Comparison of ENCODE assay signal across 20 cellular contexts in the genomic region with DNA sequence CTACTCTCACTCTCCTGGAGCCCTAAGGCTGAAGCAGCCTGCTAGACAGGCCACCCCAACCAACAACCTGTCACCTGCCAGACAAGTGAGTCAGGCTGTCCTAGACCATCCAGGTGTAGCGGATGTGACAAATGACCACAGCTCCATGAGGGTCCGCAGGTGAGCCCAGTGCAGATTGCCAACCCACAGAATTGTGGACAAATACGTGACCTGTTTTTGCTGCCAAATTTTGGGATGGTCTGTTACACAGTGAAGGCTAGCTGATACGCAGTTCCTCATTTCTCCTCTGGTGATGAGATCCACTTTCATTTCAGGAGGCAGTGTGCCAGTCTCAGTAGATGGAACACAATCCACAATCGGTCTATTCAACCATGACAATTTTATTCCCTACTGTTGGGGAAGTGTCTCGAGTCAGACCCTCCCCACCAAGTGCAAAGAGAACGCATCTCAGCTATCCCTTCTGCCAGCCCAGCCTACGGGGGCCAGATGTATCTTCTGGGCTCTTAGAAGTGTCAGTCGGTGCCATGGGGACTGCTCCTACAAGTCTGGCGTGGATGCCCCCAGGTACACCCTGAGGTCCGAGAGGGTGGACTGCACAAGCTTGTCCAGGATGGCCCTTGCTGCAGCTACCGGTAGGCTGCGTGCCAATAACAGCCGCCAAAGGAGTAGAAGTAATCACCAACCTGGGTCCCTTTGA.
"Had no signal": no experiment of that assay in that cellular context is flagged by ENCODE, and none has a peak within 500 bp of the region (broad histone marks: within the 10 kb centered on the region; RNA-seq: fewer than 3 reads in every experiment).

No MANE protein-coding gene starts in this region.

- DNase-seq: activated CD4-positive, alpha-beta memory T cell treated with anti-CD3 and anti-CD28 coated beads for 36 hours; activated gamma-delta T cell; activated naive CD4-positive, alpha-beta T cell treated with anti-CD3 and anti-CD28 coated beads, Interleukin-2, amount 50 U/mL, for 16 hours; activated naive CD8-positive, alpha-beta T cell treated with anti-CD3 and anti-CD28 coated beads, Interleukin-2, amount 50 U/mL, for 24 hours; body of pancreas; cortex of kidney; endodermal cell; heart left ventricle; left colon; mesendoderm; mucosa of descending colon; occipital lobe; retina; spleen; stimulated activated CD4-positive, alpha-beta T cell treated with anti-CD3 and anti-CD28 coated beads, Interleukin-4, amount 100 ng/mL, for 24 hours; T-cell; T-helper 9 cell; tibial artery had no signal

- H3K4me3 Mint-ChIP-seq: activated CD4-positive, alpha-beta memory T cell treated with anti-CD3 and anti-CD28 coated beads for 36 hours; activated naive CD8-positive, alpha-beta T cell treated with anti-CD3 and anti-CD28 coated beads, Interleukin-2, amount 50 U/mL, for 24 hours; endodermal cell; stimulated activated naive CD8-positive, alpha-beta T cell treated with anti-CD3 and anti-CD28 coated beads, Interleukin-15, Interleukin-2, amounts not matched to agents 100 ng/mL and 50 ng/mL, for 24 hours; T-cell had no signal

- ATAC-seq: activated naive CD8-positive, alpha-beta T cell treated with anti-CD3 and anti-CD28 coated beads, Interleukin-2, amount 50 U/mL, for 24 hours; body of pancreas; gastroesophageal sphincter; heart left ventricle; left colon; mucosa of descending colon; T-cell had no signal

- H3K36me3 Mint-ChIP-seq: activated CD4-positive, alpha-beta memory T cell treated with anti-CD3 and anti-CD28 coated beads for 36 hours; T-cell had no signal

- H3K4me1 Mint-ChIP-seq: activated naive CD8-positive, alpha-beta T cell treated with anti-CD3 and anti-CD28 coated beads, Interleukin-2, amount 50 U/mL, for 24 hours; T-cell had no signal

- H3K27ac Mint-ChIP-seq: activated naive CD8-positive, alpha-beta T cell treated with anti-CD3 and anti-CD28 coated beads, Interleukin-2, amount 50 U/mL, for 24 hours; endodermal cell; stimulated activated naive CD8-positive, alpha-beta T cell treated with anti-CD3 and anti-CD28 coated beads, Interleukin-15, Interleukin-2, amounts not matched to agents 100 ng/mL and 50 ng/mL, for 24 hours; T-cell had no signal

- H3K9me3 Mint-ChIP-seq: activated CD4-positive, alpha-beta memory T cell treated with anti-CD3 and anti-CD28 coated beads for 36 hours; activated naive CD8-positive, alpha-beta T cell treated with anti-CD3 and anti-CD28 coated beads, Interleukin-2, amount 50 U/mL, for 24 hours; endodermal cell; stimulated activated naive CD8-positive, alpha-beta T cell treated with anti-CD3 and anti-CD28 coated beads, Interleukin-15, Interleukin-2, amounts not matched to agents 100 ng/mL and 50 ng/mL, for 24 hours; T-cell had no signal

- H3K27me3 Mint-ChIP-seq: activated CD4-positive, alpha-beta memory T cell treated with anti-CD3 and anti-CD28 coated beads for 36 hours had no signal
